8 cellular contexts compared by ENCODE assay signal in the genomic region with DNA sequence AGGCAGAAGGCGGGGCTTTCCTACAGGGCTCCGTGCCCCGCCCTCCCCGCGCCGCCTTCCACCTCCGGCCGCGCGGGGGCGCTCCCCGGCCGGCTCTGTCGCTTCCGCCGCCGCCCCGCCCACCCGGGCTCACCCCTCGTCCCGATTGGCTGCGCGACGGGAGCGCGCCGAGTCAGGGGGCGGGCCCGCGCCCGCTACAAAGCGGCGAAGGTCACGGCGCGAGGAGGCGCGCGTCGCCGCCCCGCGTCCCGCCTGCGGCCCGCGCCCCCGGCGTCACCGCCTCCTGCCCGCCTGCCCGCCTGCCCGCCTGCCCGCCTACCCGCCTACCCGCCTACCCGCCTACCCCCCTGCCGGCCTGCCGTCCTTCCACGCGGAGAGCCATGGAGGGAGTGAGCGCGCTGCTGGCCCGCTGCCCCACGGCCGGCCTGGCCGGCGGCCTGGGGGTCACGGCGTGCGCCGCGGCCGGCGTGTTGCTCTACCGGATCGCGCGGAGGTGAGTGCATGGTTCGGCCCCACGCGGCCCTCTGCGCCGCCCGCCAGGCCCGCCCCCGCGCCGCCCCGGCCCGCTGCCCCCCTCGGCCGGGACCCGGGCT. TPM values are rescaled to one million over a fixed set of nuclear protein-coding genes. Genes with fewer than 3 reads are reported as not detected.
A peak's percentile ranks its signal among the peaks of the same experiment; 100 is the strongest.
DNase-seq lines count a peak whose midpoint lies in the region; ATAC-seq and TF ChIP-seq lines count a peak whose summit lies in the region.

Gene TMEM201, plus strand, starts transcription at position 361 of the 593 bp plus-strand sequence. Its CDS starts 20 bp downstream, at position 381.

- H3K27ac ChIP-seq in right lobe of liver: peak within 1 kb of the TSS in 2 of 3 donors; percentile 11 to 22

- peak; percentile 50 for TF ChIP-seq POLR2A in right lobe of liver (IDR thresholded peaks at IDR 0.05)

- peak; percentile 94 for DNase-seq in Ammon's horn (ENCODE audit: low spot score)
- DNase-seq in NCI-H510A (lab: John Stamatoyannopoulos, UW): peak; percentile 99
- peak; percentile 93 for DNase-seq in activated CD4-positive, alpha-beta T cell treated with anti-CD3 and anti-CD28 coated beads, Interleukin-2, amount 50 U/mL, for 1 hour
- DNase-seq in dermis blood vessel endothelial cell: peak; percentile 94
- DNase-seq in right lobe of liver: peak; percentile 96
- peak; percentile 93 for DNase-seq in stimulated activated CD4-positive, alpha-beta T cell treated with anti-CD3 and anti-CD28 coated beads, Interleukin-4, amount 100 ng/mL, for 24 hours

- peaks cover 0 to 12% (median 4%) of the 10 kb centered on the region in 4 donors for H3K4me1 ChIP-seq in right lobe of liver

- H3K9me3 ChIP-seq in right lobe of liver: no peaks in the 10 kb centered on the region

- H3K36me3 ChIP-seq in right lobe of liver: peaks cover 0 to 3% (median 0%) of the 10 kb centered on the region in 4 donors

- ATAC-seq in GM19043 (IDR thresholded peaks at IDR 0.05; ENCODE audit: low read depth, unreplicated experiment): peak; percentile 63
- peak; percentile 34 for ATAC-seq in HG03378 (IDR thresholded peaks at IDR 0.05; ENCODE audit: unreplicated experiment)
- peak; percentile 88 to 96 (median 92) for ATAC-seq in right lobe of liver

- peak within 1 kb of the TSS; percentile 56 to 64 (median 63) for H3K4me3 ChIP-seq in right lobe of liver

- WGBS in right lobe of liver (ENCODE audit: insufficient coverage, low coverage, low lambda C conversion rate, missing lambda C conversion rate): no CpG with 5 or more reads among the region's 94 CpGs

- intact Hi-C loops in right lobe of liver (cut with DNase I): no loop called here

- TF ChIP-seq CTCF in right lobe of liver (IDR thresholded peaks at IDR 0.05): peak; percentile 73 to 100 (median 92)

- no peaks in the 10 kb centered on the region for H3K27me3 ChIP-seq in right lobe of liver

RNA-seq across cellular contexts. Expression of gene TMEM201, which starts in this region (rescaled TPM):
- total RNA-seq in dermis blood vessel endothelial cell: 5.8 and 10.3 TPM in 2 replicates
- total RNA-seq in right lobe of liver: 1 to 10 TPM; 1.6 to 5.8 (median 3.0) TPM

Comparison
In these comparisons a context has a peak if more than half of its experiments do, and no peak if none do; other contexts are left out.
1. Peak in every context shown above with its lines: DNase-seq, ATAC-seq, H3K4me3 ChIP-seq and H3K27ac ChIP-seq.
2. ATAC-seq: peak in every context shown above with its lines; median percentile 92 in right lobe of liver; 63 in GM19043; 34 in HG03378.